ENCODE assay signal across 1 cellular context in the genomic region with DNA sequence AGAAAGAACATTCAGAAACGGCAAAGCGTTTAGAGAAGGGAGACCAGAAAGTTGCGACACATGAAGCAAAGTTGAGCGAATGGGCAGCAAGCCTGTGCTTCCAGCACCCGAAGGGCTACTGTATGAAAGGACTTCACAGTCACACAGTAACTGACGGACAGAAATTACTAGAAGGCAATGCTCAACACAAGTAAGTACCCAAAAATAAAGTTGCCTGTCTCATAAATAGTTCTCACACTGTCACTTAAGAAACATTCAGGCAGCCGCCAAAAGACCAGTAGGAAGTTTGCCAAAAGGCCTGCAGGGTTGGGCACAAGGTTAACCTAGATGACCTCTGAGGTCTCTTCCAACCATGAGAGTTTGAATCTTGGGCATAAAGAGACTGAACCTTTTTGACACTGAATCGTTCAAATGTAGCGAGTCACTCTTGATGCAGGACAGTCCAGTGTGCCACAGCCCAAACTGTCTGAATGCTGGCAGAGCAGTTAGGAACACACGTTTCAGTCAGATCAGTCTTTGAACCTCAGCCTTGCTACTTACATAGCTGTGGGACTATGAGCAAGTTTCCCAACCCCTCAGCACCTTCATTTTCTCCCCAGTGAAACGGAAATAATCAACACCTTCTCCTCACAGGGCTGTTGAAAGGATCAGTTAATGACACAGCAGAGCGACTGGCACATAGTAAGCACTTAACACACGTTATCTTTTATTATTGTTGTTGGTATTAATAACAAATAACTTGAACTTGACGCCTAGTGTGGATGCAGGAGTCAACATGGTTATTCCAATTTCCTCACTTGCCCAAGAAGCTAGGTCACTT.
TF ChIP-seq lines count a peak whose summit lies in the region.

No MANE protein-coding gene starts in this region.

TF ChIP-seq in H1, 55 proteins besides CTCF, POLR2A, EP300 and RAD21:
- TF ChIP-seq TAF1 (IDR thresholded peaks at IDR 0.05; ENCODE audit: low read depth, low read length) (no peak), GABPA (IDR thresholded peaks at IDR 0.05; ENCODE audit: borderline replicate concordance, insufficient read depth, low read length) (no peak), PHF8 (conservative IDR thresholded peaks at IDR 0.05; ENCODE audit: low read depth, low read length) (no peak), TCF12 (IDR thresholded peaks at IDR 0.05; ENCODE audit: low read depth, low read length) (no peak), JUN (IDR thresholded peaks at IDR 0.05; ENCODE audit: low read depth, low read length) (no peak)
- TF ChIP-seq, protein P1, sequence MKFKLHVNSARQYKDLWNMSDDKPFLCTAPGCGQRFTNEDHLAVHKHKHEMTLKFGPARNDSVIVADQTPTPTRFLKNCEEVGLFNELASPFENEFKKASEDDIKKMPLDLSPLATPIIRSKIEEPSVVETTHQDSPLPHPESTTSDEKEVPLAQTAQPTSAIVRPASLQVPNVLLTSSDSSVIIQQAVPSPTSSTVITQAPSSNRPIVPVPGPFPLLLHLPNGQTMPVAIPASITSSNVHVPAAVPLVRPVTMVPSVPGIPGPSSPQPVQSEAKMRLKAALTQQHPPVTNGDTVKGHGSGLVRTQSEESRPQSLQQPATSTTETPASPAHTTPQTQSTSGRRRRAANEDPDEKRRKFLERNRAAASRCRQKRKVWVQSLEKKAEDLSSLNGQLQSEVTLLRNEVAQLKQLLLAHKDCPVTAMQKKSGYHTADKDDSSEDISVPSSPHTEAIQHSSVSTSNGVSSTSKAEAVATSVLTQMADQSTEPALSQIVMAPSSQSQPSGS (IDR thresholded peaks at IDR 0.05; ENCODE audit: low read length): no peak
